In the genomic region with DNA sequence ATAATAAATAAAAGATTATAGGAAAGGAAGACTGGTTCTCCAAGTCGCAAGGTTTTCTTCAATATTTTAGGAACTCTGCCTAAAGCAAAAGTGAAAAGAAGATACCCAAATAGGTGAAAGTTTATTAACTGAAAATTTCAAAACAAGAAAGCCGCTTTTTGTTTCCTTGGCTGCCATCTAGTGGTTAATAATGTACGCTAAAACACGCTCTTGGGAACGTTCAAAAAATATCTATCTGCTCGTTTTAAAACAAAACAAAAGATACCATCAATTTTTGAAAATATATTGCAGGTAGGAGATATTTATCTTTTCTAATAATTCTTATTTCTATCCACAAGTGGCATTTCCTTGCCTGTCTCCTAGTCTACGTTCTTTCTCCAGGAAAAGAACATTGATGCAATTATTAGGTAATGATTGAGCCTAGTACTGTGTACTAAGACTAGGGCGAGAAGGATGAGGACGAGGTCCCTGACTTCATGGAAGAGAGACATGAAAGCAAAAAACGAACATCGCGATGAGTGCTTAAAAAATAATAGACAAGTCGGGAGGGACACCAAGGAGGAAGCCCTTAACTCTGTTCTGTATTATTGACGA, we compare ENCODE assay signal across 8 cellular contexts.
DNase-seq lines count a peak whose midpoint lies in the region; ATAC-seq, FAIRE-seq and TF ChIP-seq lines count a peak whose summit lies in the region.

No MANE protein-coding gene starts in this region.

- 38 to 45% methylated on average over 14 of the region's 14 CpGs for WGBS in sigmoid colon, 2 donors

- no peaks in the 10 kb centered on the region for H3K9me3 ChIP-seq in sigmoid colon

- CTCF ChIA-PET in BJ (lab: Yijun Ruan, JAX), result interaction anchor here (2.7 to 3.2 kb wide), 2 partner anchors 137 to 181 kb away, joined by 21 to 30 read pairs; no protein-coding TSS in a partner anchor
- CTCF ChIA-PET in HEK293T (lab: Yijun Ruan, JAX), result interaction anchor here (2.1 kb wide), 1 partner anchor 182 kb away, joined by 13 read pairs; no protein-coding TSS in a partner anchor

- POLR2A ChIA-PET in BJ (lab: Charles Lee), result no interaction called here
- POLR2A ChIA-PET in HEK293T (lab: Yijun Ruan, JAX), result no interaction called here

- no peak overlapping the region for H3K27ac ChIP-seq in sigmoid colon

- FAIRE-seq in RCC 7860 (lab: Jason Lieb, UNC), result peak; percentile 81

- no peaks in the 10 kb centered on the region for H3K36me3 ChIP-seq in BJ (ENCODE audit: control insufficient read depth, insufficient read depth, low read length)
- H3K36me3 ChIP-seq in sigmoid colon, result no peaks in the 10 kb centered on the region

- TF ChIP-seq CTCF in BJ (IDR thresholded peaks at IDR 0.05; ENCODE audit: insufficient read depth, low read depth, low read length) (peak; percentile 66), sigmoid colon (IDR thresholded peaks at IDR 0.05) (peak in 3 of 4 experiments; percentile 8 to 73 (median 33))

- no peak for TF ChIP-seq POLR2A in sigmoid colon (IDR thresholded peaks at IDR 0.05)

- no peaks in the 10 kb centered on the region for H3K4me1 ChIP-seq in sigmoid colon

- TF ChIP-seq EP300 in sigmoid colon (IDR thresholded peaks at IDR 0.05), result no peak

- intact Hi-C loops in sigmoid colon (cut with DNase I), result loop anchor here (2.0 to 10.0 kb wide), 2 partner anchors 181 to 1431 kb away; no protein-coding TSS in a partner anchor

- no peak overlapping the region for H3K4me3 ChIP-seq in BJ (ENCODE audit: low read depth, low read length)
- H3K4me3 ChIP-seq in sigmoid colon, result no peak overlapping the region

- H3K27me3 ChIP-seq in BJ (ENCODE audit: control insufficient read depth, insufficient read depth, low read length) (peaks cover 2% of the 10 kb centered on the region), sigmoid colon (no peaks in the 10 kb centered on the region)

- DNase-seq in BJ (ENCODE audit: low read depth) (no peak), HEK293T (ENCODE audit: extremely low spot score) (peak; percentile 8), RCC 7860 (ENCODE audit: low spot score) (peak; percentile 20), fibroblast of gingiva (ENCODE audit: low read depth) (peak; percentile 33), sigmoid colon (no peak)
- no peak for DNase-seq in NK-92 treated with Interleukin-12 subunit alpha and Interleukin-12 subunit beta, amount 100 ng/mL, for 24 hours (lab: John Stamatoyannopoulos, UW)
- no peak for DNase-seq in stimulated activated CD4-positive, alpha-beta T cell treated with anti-CD3 and anti-CD28 coated beads, Interleukin-1b, Interleukin-23, amount 100 ng/mL, for 48 hours

- no peak for ATAC-seq in HG02870 (IDR thresholded peaks at IDR 0.05; ENCODE audit: unreplicated experiment)

TF ChIP-seq in HEK293T, 16 proteins besides CTCF, POLR2A, EP300 and RAD21:
- no peak for TF ChIP-seq L3MBTL2 (conservative IDR thresholded peaks at IDR 0.05)

Comparison
In these comparisons a context has a peak if more than half of its experiments do, and no peak if none do; other contexts are left out.
1. DNase-seq: peak in HEK293T (single experiment), RCC 7860 (single experiment) and fibroblast of gingiva (single experiment); none in BJ (single experiment), sigmoid colon (single experiment), NK-92 treated with Interleukin-12 subunit alpha and Interleukin-12 subunit beta, amount 100 ng/mL, for 24 hours (single experiment) and stimulated activated CD4-positive, alpha-beta T cell treated with anti-CD3 and anti-CD28 coated beads, Interleukin-1b, Interleukin-23, amount 100 ng/mL, for 48 hours (single experiment).